In the genomic region with DNA sequence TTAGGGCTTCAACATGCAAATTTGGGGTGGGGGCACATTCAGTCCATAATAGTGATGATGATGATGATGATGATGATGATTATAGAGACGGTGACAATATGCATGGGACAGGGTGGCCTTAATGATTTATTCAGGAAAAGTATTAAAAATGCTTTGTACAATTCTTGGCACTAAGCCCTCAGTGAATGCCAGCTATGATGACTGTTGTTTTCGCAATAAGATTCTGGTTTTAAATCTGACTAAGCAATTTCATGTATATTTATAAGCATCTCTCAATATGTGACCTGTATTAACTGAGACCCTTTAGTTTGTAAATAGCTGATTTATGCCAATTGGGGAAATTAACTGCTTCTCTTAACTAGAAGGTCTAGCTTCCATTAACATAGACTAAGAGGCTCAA, we compare ENCODE assay signal across 1 cellular context.
TF ChIP-seq lines count a peak whose summit lies in the region.

No MANE protein-coding gene starts in this region.

TF ChIP-seq in HepG2, 621 proteins besides CTCF, POLR2A, EP300 and RAD21:
- TF ChIP-seq, protein P1, sequence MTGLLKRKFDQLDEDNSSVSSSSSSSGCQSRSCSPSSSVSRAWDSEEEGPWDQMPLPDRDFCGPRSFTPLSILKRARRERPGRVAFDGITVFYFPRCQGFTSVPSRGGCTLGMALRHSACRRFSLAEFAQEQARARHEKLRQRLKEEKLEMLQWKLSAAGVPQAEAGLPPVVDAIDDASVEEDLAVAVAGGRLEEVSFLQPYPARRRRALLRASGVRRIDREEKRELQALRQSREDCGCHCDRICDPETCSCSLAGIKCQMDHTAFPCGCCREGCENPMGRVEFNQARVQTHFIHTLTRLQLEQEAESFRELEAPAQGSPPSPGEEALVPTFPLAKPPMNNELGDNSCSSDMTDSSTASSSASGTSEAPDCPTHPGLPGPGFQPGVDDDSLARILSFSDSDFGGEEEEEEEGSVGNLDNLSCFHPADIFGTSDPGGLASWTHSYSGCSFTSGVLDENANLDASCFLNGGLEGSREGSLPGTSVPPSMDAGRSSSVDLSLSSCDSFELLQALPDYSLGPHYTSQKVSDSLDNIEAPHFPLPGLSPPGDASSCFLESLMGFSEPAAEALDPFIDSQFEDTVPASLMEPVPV (CRISPR knock-in tag; IDR thresholded peaks at IDR 0.05): no peak
- TF ChIP-seq CREB1 (IDR thresholded peaks at IDR 0.05) (peak; percentile 74), CREB1 (CRISPR knock-in tag; IDR thresholded peaks at IDR 0.05) (no peak), MAFF (IDR thresholded peaks at IDR 0.05; ENCODE audit: low read depth, low read length) (peak; percentile 52), MAFK (conservative IDR thresholded peaks at IDR 0.05 in 1 of 2, IDR thresholded peaks at IDR 0.05 in 1 of 2; ENCODE audit: low read length in 2 of 2) (peak; percentile 47 to 58; a peak in 3 of 4 replicates)
TF ChIP-seq in HepG2: peak in this region for 3.
